2 cellular contexts compared by ENCODE assay signal in genomic region chr16:27414803-27415431, GRCh38.
TF ChIP-seq lines count a peak whose summit lies in the region.

No MANE protein-coding gene starts in this region.

TF ChIP-seq in SK-N-SH, 30 proteins besides CTCF, POLR2A, EP300 and RAD21 (continued from another document):
- TF ChIP-seq ZBTB33 (IDR thresholded peaks at IDR 0.05; ENCODE audit: borderline replicate concordance, low read depth) (no peak), USF1 (IDR thresholded peaks at IDR 0.05; ENCODE audit: borderline replicate concordance, low read depth) (no peak), CHD2 (IDR thresholded peaks at IDR 0.05; ENCODE audit: low read length, partially characterized antibody) (no peak), POLR2AphosphoS5 (IDR thresholded peaks at IDR 0.05; ENCODE audit: low read depth, low read length) (no peak)

TF ChIP-seq in SK-N-SH treated with all-trans-retinoic acid at 6 μM for 48 hours, 23 proteins besides CTCF, POLR2A, EP300 and RAD21 (continued from another document):
- TF ChIP-seq CSRNP3 (CRISPR knock-in tag; IDR thresholded peaks at IDR 0.05) = no peak
- no peak for TF ChIP-seq PPARA (CRISPR knock-in tag; IDR thresholded peaks at IDR 0.05; ENCODE audit: borderline replicate concordance)
- no peak for TF ChIP-seq ZNF70 (CRISPR knock-in tag; IDR thresholded peaks at IDR 0.05)
- TF ChIP-seq RARB (CRISPR knock-in tag; IDR thresholded peaks at IDR 0.05) = no peak
- TF ChIP-seq TOX (CRISPR knock-in tag; IDR thresholded peaks at IDR 0.05; ENCODE audit: borderline replicate concordance) = no peak
- TF ChIP-seq ZFP3 (CRISPR knock-in tag; IDR thresholded peaks at IDR 0.05) = no peak
- TF ChIP-seq ZNF565 (CRISPR knock-in tag; conservative IDR thresholded peaks at IDR 0.05; ENCODE audit: low read depth) = no peak
TF ChIP-seq in SK-N-SH treated with all-trans-retinoic acid at 6 μM for 48 hours: peak in this region for 0.
